In genomic region chr9:21381752-21382339, GRCh38 we compare ENCODE assay signal across 10 cellular contexts. TPM values are rescaled to one million over a fixed set of nuclear protein-coding genes. Genes with fewer than 3 reads are reported as not detected.
DNase-seq lines count a peak whose midpoint lies in the region; ATAC-seq, FAIRE-seq and TF ChIP-seq lines count a peak whose summit lies in the region.
"Had no signal": no experiment of that assay in that cellular context is flagged by ENCODE, and none has a peak within 500 bp of the region (broad histone marks: within the 10 kb centered on the region; RNA-seq: fewer than 3 reads in every experiment).

No MANE protein-coding gene starts in this region.

- TF ChIP-seq CTCF in mesothelial cell of epicardium (IDR thresholded peaks at IDR 0.05; ENCODE audit: unreplicated experiment) (no peak), D721Med (IDR thresholded peaks at IDR 0.05; ENCODE audit: insufficient read depth, missing control alignments) (no peak), esophagus squamous epithelium (IDR thresholded peaks at IDR 0.05) (no peak)

- H3K9me3 ChIP-seq in esophagus squamous epithelium = no peaks in the 10 kb centered on the region
- H3K9me3 ChIP-seq: upper lobe of left lung had no signal

- H3K27ac Mint-ChIP-seq in activated naive CD4-positive, alpha-beta T cell treated with anti-CD3 and anti-CD28 coated beads, Interleukin-2, amount 50 U/mL, for 24 hours = peak overlapping the region; percentile 35
- peak overlapping the region; percentile 39 for H3K27ac Mint-ChIP-seq in mesothelial cell of epicardium

- peaks cover 0 to 49% (median 2%) of the 10 kb centered on the region in 4 donors for H3K27me3 ChIP-seq in esophagus squamous epithelium
- H3K27me3 ChIP-seq: upper lobe of left lung had no signal

- H3K27ac ChIP-seq in esophagus squamous epithelium = no peak overlapping the region
- H3K27ac ChIP-seq: upper lobe of left lung had no signal

- peak; percentile 98 for ATAC-seq in HG02885 (IDR thresholded peaks at IDR 0.05; ENCODE audit: poor library complexity, unreplicated experiment)

- H3K4me3 ChIP-seq in esophagus squamous epithelium = no peak overlapping the region
- H3K4me3 ChIP-seq: upper lobe of left lung had no signal

- peaks cover 0 to 5% (median 0%) of the 10 kb centered on the region in 3 donors for H3K4me1 ChIP-seq in esophagus squamous epithelium

- peaks cover 11% of the 10 kb centered on the region for H3K4me1 Mint-ChIP-seq in activated naive CD4-positive, alpha-beta T cell treated with anti-CD3 and anti-CD28 coated beads, Interleukin-2, amount 50 U/mL, for 24 hours
- H3K4me1 Mint-ChIP-seq in mesothelial cell of epicardium = peaks cover 4% of the 10 kb centered on the region

- no peak for TF ChIP-seq POLR2A in esophagus squamous epithelium (IDR thresholded peaks at IDR 0.05)

- intact Hi-C loops in esophagus squamous epithelium (cut with DNase I) = no loop called here

- no peak for FAIRE-seq in D721Med (lab: Jason Lieb, UNC)

- H3K36me3 Mint-ChIP-seq in activated naive CD4-positive, alpha-beta T cell treated with anti-CD3 and anti-CD28 coated beads, Interleukin-2, amount 50 U/mL, for 24 hours = no peaks in the 10 kb centered on the region
- no peaks in the 10 kb centered on the region for H3K36me3 Mint-ChIP-seq in mesothelial cell of epicardium

- WGBS in esophagus squamous epithelium, 2 donors = 23 to 33% methylated on average over 3 of the region's 3 CpGs

- H3K4me3 Mint-ChIP-seq in activated naive CD4-positive, alpha-beta T cell treated with anti-CD3 and anti-CD28 coated beads, Interleukin-2, amount 50 U/mL, for 24 hours = no peak overlapping the region
- H3K4me3 Mint-ChIP-seq in mesothelial cell of epicardium = no peak overlapping the region

- no peak for DNase-seq in activated naive CD4-positive, alpha-beta T cell treated with Interleukin-2 at 50 U/mL for 16 hours
- DNase-seq in NCI-H526 treated with DMSO at 0.1 percent for 48 hours (lab: John Stamatoyannopoulos, UW) = peak; percentile 92
- DNase-seq in mesothelial cell of epicardium (ENCODE audit: low spot score in 2 of 2, unreplicated experiment in 2 of 2) = no peak
- DNase-seq in glomerular visceral epithelial cell (ENCODE audit: extremely low spot score) = no peak
- no peak for DNase-seq in D721Med (ENCODE audit: insufficient read length, low spot score)
- DNase-seq in esophagus squamous epithelium (lab: John Stamatoyannopoulos, UW) = no peak
- DNase-seq: upper lobe of left lung had no signal

- peaks cover 33% of the 10 kb centered on the region for H3K27me3 Mint-ChIP-seq in activated naive CD4-positive, alpha-beta T cell treated with anti-CD3 and anti-CD28 coated beads, Interleukin-2, amount 50 U/mL, for 24 hours
- H3K27me3 Mint-ChIP-seq in mesothelial cell of epicardium (ENCODE audit: low read depth) = peaks cover 2% of the 10 kb centered on the region

- H3K36me3 ChIP-seq in esophagus squamous epithelium = no peaks in the 10 kb centered on the region
- H3K36me3 ChIP-seq: upper lobe of left lung had no signal

- H3K9me3 Mint-ChIP-seq in activated naive CD4-positive, alpha-beta T cell treated with anti-CD3 and anti-CD28 coated beads, Interleukin-2, amount 50 U/mL, for 24 hours = no peaks in the 10 kb centered on the region
- H3K9me3 Mint-ChIP-seq in mesothelial cell of epicardium = peaks cover 8% of the 10 kb centered on the region

RNA-seq across cellular contexts. Expression of gene IFNA2, which starts 3.4 kb away (rescaled TPM):
- total RNA-seq in mesothelial cell of epicardium = 0.34 to 0.62 TPM (median 0.58 TPM) in 3 replicates
- total RNA-seq in esophagus squamous epithelium = not detected
- total RNA-seq: liver, upper lobe of left lung had no signal

RNA-seq across cellular contexts. Expression of gene IFNA13, which starts 14.0 kb away (rescaled TPM):
- total RNA-seq in mesothelial cell of epicardium (0.60 to 1.0 TPM (median 0.66 TPM) in 3 replicates), esophagus squamous epithelium (not detected)
- total RNA-seq: liver, upper lobe of left lung had no signal

RNA-seq across cellular contexts. Expression of gene IFNA8, which starts 27.1 kb away (rescaled TPM):
- total RNA-seq in mesothelial cell of epicardium (not detected in 3 replicates), esophagus squamous epithelium (not detected)
- total RNA-seq: liver, upper lobe of left lung had no signal

RNA-seq across cellular contexts. Expression of gene IFNA6, which starts 31.2 kb away (rescaled TPM):
- total RNA-seq in mesothelial cell of epicardium = 0.14 TPM in 1 of 3 replicates, not detected in the others
- not detected for total RNA-seq in esophagus squamous epithelium
- total RNA-seq: liver, upper lobe of left lung had no signal

RNA-seq across cellular contexts. Expression of gene KLHL9, which starts 46.6 kb away (rescaled TPM):
- total RNA-seq in mesothelial cell of epicardium (36.7 to 37.5 TPM (median 36.9 TPM) in 3 replicates), esophagus squamous epithelium (10 to 100 TPM in 3 of 4 donors, 1 to 10 TPM in 1; 6.6 to 21.2 (median 13.5) TPM)
